Comparison of ENCODE assay signal across 16 cellular contexts in genomic region chr12:112168561-112168971, GRCh38.
"Had no signal": no experiment of that assay in that cellular context is flagged by ENCODE, and none has a peak within 500 bp of the region (broad histone marks: within the 10 kb centered on the region; RNA-seq: fewer than 3 reads in every experiment).

No MANE protein-coding gene starts in this region.

- ATAC-seq: activated naive CD8-positive, alpha-beta T cell treated with anti-CD3 and anti-CD28 coated beads, Interleukin-2, amount 50 U/mL, for 24 hours; gastroesophageal sphincter; pancreas; stimulated activated naive CD8-positive, alpha-beta T cell treated with anti-CD3 and anti-CD28 coated beads, Interleukin-15, Interleukin-2, amounts not matched to agents 100 U/mL and 50 U/mL, for 24 hours had no signal

- H3K9me3 Mint-ChIP-seq: activated naive CD8-positive, alpha-beta T cell treated with anti-CD3 and anti-CD28 coated beads, Interleukin-2, amount 50 U/mL, for 24 hours had no signal

- H3K36me3 ChIP-seq: breast epithelium had no signal

- H3K27ac Mint-ChIP-seq: activated naive CD8-positive, alpha-beta T cell treated with anti-CD3 and anti-CD28 coated beads, Interleukin-2, amount 50 U/mL, for 24 hours had no signal

- FAIRE-seq: pancreas had no signal

- H3K4me3 Mint-ChIP-seq: activated naive CD8-positive, alpha-beta T cell treated with anti-CD3 and anti-CD28 coated beads, Interleukin-2, amount 50 U/mL, for 24 hours had no signal

- H3K4me1 ChIP-seq: breast epithelium, gastroesophageal sphincter, heart right ventricle, pancreas, suprapubic skin had no signal

- DNase-seq: activated CD4-positive, alpha-beta T cell treated with anti-CD3 and anti-CD28 coated beads, Interleukin-2, amount 50 U/mL, for 4 hours; activated CD4-positive, CD25-positive, alpha-beta regulatory T cell treated with anti-CD3 and anti-CD28 coated beads, Interleukin-2, amount 50 U/mL, for 72 hours; activated gamma-delta T cell treated with Interleukin-2 at 50 U/mL for 16 hours; activated naive CD8-positive, alpha-beta T cell treated with anti-CD3 and anti-CD28 coated beads, Interleukin-2, amount 50 U/mL, for 24 hours; erythroblast; heart right ventricle; stimulated activated CD4-positive, alpha-beta T cell treated with anti-CD3 and anti-CD28 coated beads, Interleukin-15, amount 100 ng/mL, for 24 hours; stimulated activated CD4-positive, alpha-beta T cell treated with anti-CD3 and anti-CD28 coated beads, Interleukin-4, amount 100 ng/mL, for 24 hours; stimulated activated naive CD8-positive, alpha-beta T cell treated with anti-CD3 and anti-CD28 coated beads, Interleukin-15, Interleukin-2, amounts not matched to agents 100 U/mL and 50 U/mL, for 24 hours; T-helper 9 cell; trophoblast cell had no signal

- H3K4me1 Mint-ChIP-seq: activated naive CD8-positive, alpha-beta T cell treated with anti-CD3 and anti-CD28 coated beads, Interleukin-2, amount 50 U/mL, for 24 hours had no signal

- H3K4me3 ChIP-seq: breast epithelium, gastroesophageal sphincter, heart right ventricle, lung, pancreas, suprapubic skin had no signal

- H3K27ac ChIP-seq: breast epithelium, gastroesophageal sphincter, heart right ventricle, pancreas, suprapubic skin had no signal

- H3K9me3 ChIP-seq: breast epithelium, gastroesophageal sphincter, heart right ventricle, pancreas, suprapubic skin had no signal

- H3K27me3 Mint-ChIP-seq: activated naive CD8-positive, alpha-beta T cell treated with anti-CD3 and anti-CD28 coated beads, Interleukin-2, amount 50 U/mL, for 24 hours had no signal

- H3K27me3 ChIP-seq: breast epithelium, gastroesophageal sphincter, heart right ventricle, pancreas, suprapubic skin had no signal
